18 cellular contexts compared by ENCODE assay signal in the genomic region with DNA sequence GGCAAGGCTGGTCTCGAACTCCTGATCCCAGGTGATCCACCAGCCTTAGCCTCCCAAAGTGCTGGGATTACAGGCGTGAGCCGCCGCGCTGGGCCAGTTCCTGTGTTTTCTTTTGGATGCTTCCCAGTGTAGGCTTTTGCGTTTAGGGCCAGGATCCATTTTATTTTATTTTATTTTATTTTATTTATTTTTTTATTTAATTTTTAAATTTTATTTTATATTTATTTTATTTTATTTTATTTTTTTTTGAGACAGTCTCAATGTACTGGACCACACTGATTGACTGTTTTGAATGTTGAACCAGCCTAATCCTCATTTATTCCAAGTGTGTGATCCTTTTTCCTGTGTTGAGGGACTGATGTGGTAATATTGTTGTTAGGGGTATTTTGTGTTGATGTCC. TPM values are rescaled to one million over a fixed set of nuclear protein-coding genes. Genes with fewer than 3 reads are reported as not detected.
DNase-seq lines count a peak whose midpoint lies in the region; ATAC-seq, FAIRE-seq and TF ChIP-seq lines count a peak whose summit lies in the region.
"Had no signal": no experiment of that assay in that cellular context is flagged by ENCODE, and none has a peak within 500 bp of the region (broad histone marks: within the 10 kb centered on the region; RNA-seq: fewer than 3 reads in every experiment).

No MANE protein-coding gene starts in this region.

- H3K27ac ChIP-seq in neural progenitor cell (no peak overlapping the region), adrenal gland (no peak overlapping the region)
- H3K27ac ChIP-seq: GM23248 had no signal

- CTCF ChIA-PET in Caco-2 (lab: Charles Lee): no interaction called here

- H3K4me3 ChIP-seq in Caco-2 (ENCODE audit: low read depth, low read length) (no peak overlapping the region), neural progenitor cell (no peak overlapping the region), adrenal gland (no peak overlapping the region)
- H3K4me3 ChIP-seq: GM12878, GM23248 had no signal

- intact Hi-C loops in Caco-2 (cut with micrococcal nuclease; ENCODE audit: unreplicated experiment) (no loop called here), adrenal gland (cut with DNase I) (no loop called here)

- no peak for DNase-seq in Caco-2
- no peak for DNase-seq in neural progenitor cell (ENCODE audit: low spot score)
- no peak for DNase-seq in activated naive CD8-positive, alpha-beta T cell treated with anti-CD3 and anti-CD28 coated beads for 36 hours
- no peak for DNase-seq in adrenal gland
- DNase-seq in stimulated activated effector memory CD8-positive, alpha-beta T cell treated with anti-CD3 and anti-CD28 coated beads, Interleukin-12 subunit alpha, Interleukin-12 subunit beta, amount 100 ng/mL, for 72 hours (ENCODE audit: low spot score in 2 of 2): no peak
- DNase-seq: C1 segment of cervical spinal cord; CD4-positive, alpha-beta memory T cell; COR-L47; DMS153; DND-41; GDM1; GM23248; H7; HCEC 1CT had no signal

- H2AFZ ChIP-seq in neural progenitor cell (replicated peaks): no peak overlapping the region
- H2AFZ ChIP-seq: GM23248 had no signal

- no peaks in the 10 kb centered on the region for H3K79me2 ChIP-seq in neural progenitor cell (ENCODE audit: low read depth)

- POLR2A ChIA-PET in Caco-2 (lab: Charles Lee): no interaction called here

- H3K36me3 Mint-ChIP-seq in Caco-2 (ENCODE audit: insufficient read depth, unreplicated experiment) (peaks cover 79% of the 10 kb centered on the region), neural progenitor cell (no peaks in the 10 kb centered on the region)
- no peaks in the 10 kb centered on the region for H3K36me3 Mint-ChIP-seq in activated naive CD8-positive, alpha-beta T cell treated with anti-CD3 and anti-CD28 coated beads for 36 hours
- no peaks in the 10 kb centered on the region for H3K36me3 Mint-ChIP-seq in stimulated activated effector memory CD8-positive, alpha-beta T cell treated with anti-CD3 and anti-CD28 coated beads, Interleukin-12 subunit alpha, Interleukin-12 subunit beta, amount 100 ng/mL, for 72 hours
- H3K36me3 Mint-ChIP-seq: CD4-positive, alpha-beta memory T cell had no signal

- H3K4me1 ChIP-seq in Caco-2 (peaks cover 44% of the 10 kb centered on the region), neural progenitor cell (no peaks in the 10 kb centered on the region), adrenal gland (replicated peaks in 1 of 2) (no peaks in the 10 kb centered on the region)

- no peak overlapping the region for H3K4me2 ChIP-seq in neural progenitor cell

- no peaks in the 10 kb centered on the region for H4K20me1 ChIP-seq in neural progenitor cell (ENCODE audit: low read depth)

- TF ChIP-seq CTCF in Caco-2 (IDR thresholded peaks at IDR 0.05; ENCODE audit: insufficient read depth in 1 of 2, low read depth in 1 of 2, low read length in 1 of 2, severe bottlenecking in 1 of 2, unreplicated experiment in 1 of 2) (no peak), neural progenitor cell (IDR thresholded peaks at IDR 0.05) (no peak), adrenal gland (IDR thresholded peaks at IDR 0.05) (no peak)

- no TSS peak for BruUV-seq in Caco-2 (replicated peaks; lab: Mats Ljungman, UMichigan)

- 90 to 98% (median 96%) methylated on average over 6 of the region's 6 CpGs for WGBS in adrenal gland, 4 donors

- H3K27me3 Mint-ChIP-seq in Caco-2 (ENCODE audit: insufficient read depth, unreplicated experiment): no peaks in the 10 kb centered on the region
- H3K27me3 Mint-ChIP-seq in neural progenitor cell (ENCODE audit: insufficient read depth, low read depth): peaks cover 9% of the 10 kb centered on the region
- peaks cover 29% of the 10 kb centered on the region for H3K27me3 Mint-ChIP-seq in activated naive CD8-positive, alpha-beta T cell treated with anti-CD3 and anti-CD28 coated beads for 36 hours

- peak; percentile 33 for FAIRE-seq in G401.6 (lab: Jason Lieb, UNC)
- FAIRE-seq: GM12878, GM19239, H1 had no signal

- H3K27ac Mint-ChIP-seq in Caco-2 (ENCODE audit: unreplicated experiment) (peak overlapping the region; percentile 54), neural progenitor cell (peak overlapping the region; percentile 44)
- H3K27ac Mint-ChIP-seq in activated naive CD8-positive, alpha-beta T cell treated with anti-CD3 and anti-CD28 coated beads for 36 hours: no peak overlapping the region
- H3K27ac Mint-ChIP-seq in stimulated activated effector memory CD8-positive, alpha-beta T cell treated with anti-CD3 and anti-CD28 coated beads, Interleukin-12 subunit alpha, Interleukin-12 subunit beta, amount 100 ng/mL, for 72 hours: no peak overlapping the region
- H3K27ac Mint-ChIP-seq: CD4-positive, alpha-beta memory T cell had no signal

- TF ChIP-seq POLR2A in adrenal gland (IDR thresholded peaks at IDR 0.05): no peak

- H3K4me1 Mint-ChIP-seq in Caco-2 (ENCODE audit: low read depth, unreplicated experiment): peaks cover 26% of the 10 kb centered on the region
- peaks cover 11% of the 10 kb centered on the region for H3K4me1 Mint-ChIP-seq in neural progenitor cell
- H3K4me1 Mint-ChIP-seq in activated naive CD8-positive, alpha-beta T cell treated with anti-CD3 and anti-CD28 coated beads for 36 hours: peaks cover 4% of the 10 kb centered on the region
- peaks cover 14% of the 10 kb centered on the region for H3K4me1 Mint-ChIP-seq in stimulated activated effector memory CD8-positive, alpha-beta T cell treated with anti-CD3 and anti-CD28 coated beads, Interleukin-12 subunit alpha, Interleukin-12 subunit beta, amount 100 ng/mL, for 72 hours

- H3K27me3 ChIP-seq in Caco-2 (replicated peaks; ENCODE audit: control insufficient read depth, insufficient read depth, low read length): no peaks in the 10 kb centered on the region
- H3K27me3 ChIP-seq in neural progenitor cell: peaks cover 4% of the 10 kb centered on the region
- H3K27me3 ChIP-seq in adrenal gland: no peaks in the 10 kb centered on the region

- H3K9me3 Mint-ChIP-seq in Caco-2 (ENCODE audit: unreplicated experiment) (no peaks in the 10 kb centered on the region), neural progenitor cell (peaks cover 8% of the 10 kb centered on the region)
- H3K9me3 Mint-ChIP-seq in activated naive CD8-positive, alpha-beta T cell treated with anti-CD3 and anti-CD28 coated beads for 36 hours: peaks cover 1% of the 10 kb centered on the region
- no peaks in the 10 kb centered on the region for H3K9me3 Mint-ChIP-seq in stimulated activated effector memory CD8-positive, alpha-beta T cell treated with anti-CD3 and anti-CD28 coated beads, Interleukin-12 subunit alpha, Interleukin-12 subunit beta, amount 100 ng/mL, for 72 hours

- ATAC-seq in stimulated activated effector memory CD8-positive, alpha-beta T cell treated with anti-CD3 and anti-CD28 coated beads, Interleukin-12 subunit alpha, Interleukin-12 subunit beta, amount 100 ng/mL, for 72 hours: no peak
- ATAC-seq: GM12878 had no signal

- H3K4me3 Mint-ChIP-seq in Caco-2 (ENCODE audit: unreplicated experiment) (no peak overlapping the region), neural progenitor cell (no peak overlapping the region)
- no peak overlapping the region for H3K4me3 Mint-ChIP-seq in activated naive CD8-positive, alpha-beta T cell treated with anti-CD3 and anti-CD28 coated beads for 36 hours
- H3K4me3 Mint-ChIP-seq in stimulated activated effector memory CD8-positive, alpha-beta T cell treated with anti-CD3 and anti-CD28 coated beads, Interleukin-12 subunit alpha, Interleukin-12 subunit beta, amount 100 ng/mL, for 72 hours: no peak overlapping the region
- H3K4me3 Mint-ChIP-seq: CD4-positive, alpha-beta memory T cell had no signal

- no peak overlapping the region for H3K9ac ChIP-seq in neural progenitor cell
- H3K9ac ChIP-seq: GM23248 had no signal

- H3K36me3 ChIP-seq in Caco-2 (ENCODE audit: control insufficient read depth, insufficient read depth, low read length) (no peaks in the 10 kb centered on the region; the same call in none of the 2 replicates), neural progenitor cell (no peaks in the 10 kb centered on the region), adrenal gland (replicated peaks in 1 of 2) (no peaks in the 10 kb centered on the region)

- H3F3A ChIP-seq in neural progenitor cell (ENCODE audit: low read depth): no peaks in the 10 kb centered on the region

- no peaks in the 10 kb centered on the region for H3K9me3 ChIP-seq in Caco-2
- no peaks in the 10 kb centered on the region for H3K9me3 ChIP-seq in neural progenitor cell (ENCODE audit: low read depth)
- no peaks in the 10 kb centered on the region for H3K9me3 ChIP-seq in adrenal gland (replicated peaks in 1 of 3)

RNA-seq across cellular contexts. Expression of a gene that starts 8.4 kb away (rescaled TPM):
- total RNA-seq in Caco-2 (2022) (203 and 224 TPM in 2 replicates), neural progenitor cell (ENCODE audit: low replicate concordance) (3.3 and 11.0 TPM in 2 replicates), adrenal gland (10 to 100 TPM; 13.8 to 57.7 (median 36.0) TPM)
- total RNA-seq in activated naive CD8-positive, alpha-beta T cell treated with anti-CD3 and anti-CD28 coated beads for 36 hours: 10 to 100 TPM; 13.3 to 15.9 TPM
- 10 to 100 TPM in 2 of 3 donors, 1 to 10 TPM in 1; 9.7 to 51.9 (median 25.6) TPM for polyA plus RNA-seq in adrenal gland

RNA-seq across cellular contexts. Expression of a gene that starts 18.8 kb away (rescaled TPM):
- total RNA-seq in Caco-2 (2022): 70.3 and 74.7 TPM in 2 replicates
- total RNA-seq in neural progenitor cell (ENCODE audit: low replicate concordance): 38.7 and 42.7 TPM in 2 replicates
- 1 to 10 TPM; 7.6 to 9.2 TPM for total RNA-seq in activated naive CD8-positive, alpha-beta T cell treated with anti-CD3 and anti-CD28 coated beads for 36 hours
- 10 to 100 TPM; 11.1 to 85.3 (median 34.7) TPM for total RNA-seq in adrenal gland
- polyA plus RNA-seq in adrenal gland: 10 to 100 TPM; 14.8 to 33.8 (median 26.0) TPM

RNA-seq across cellular contexts. Expression of a gene that starts 19.4 kb away (rescaled TPM):
- 50.6 and 56.6 TPM in 2 replicates for total RNA-seq in Caco-2 (2022)
- total RNA-seq in neural progenitor cell (ENCODE audit: low replicate concordance): 38.4 and 66.4 TPM in 2 replicates
- total RNA-seq in activated naive CD8-positive, alpha-beta T cell treated with anti-CD3 and anti-CD28 coated beads for 36 hours: 10 to 100 TPM; 46.1 to 49.7 TPM
- 10 to 100 TPM; 32.8 to 57.3 (median 53.7) TPM for total RNA-seq in adrenal gland
- 100 to 1,000 TPM in 1 of 3 donors, 10 to 100 TPM in 2; 20.6 to 131 (median 67.0) TPM for polyA plus RNA-seq in adrenal gland

RNA-seq across cellular contexts. Expression of a gene that starts 32.8 kb away (rescaled TPM):
- 293 and 300 TPM in 2 replicates for total RNA-seq in Caco-2 (2022)
- total RNA-seq in neural progenitor cell (ENCODE audit: low replicate concordance): 101 and 114 TPM in 2 replicates
- total RNA-seq in activated naive CD8-positive, alpha-beta T cell treated with anti-CD3 and anti-CD28 coated beads for 36 hours: 100 to 1,000 TPM; 231 to 243 TPM
- 100 to 1,000 TPM; 133 to 167 (median 153) TPM for total RNA-seq in adrenal gland
- polyA plus RNA-seq in adrenal gland: 100 to 1,000 TPM in 2 of 3 donors, 10 to 100 TPM in 1; 64.3 to 117 (median 100) TPM

Comparison
In these comparisons a context has a peak if more than half of its experiments do, and no peak if none do; other contexts are left out.
1. H3K27ac Mint-ChIP-seq: peak in Caco-2 (single experiment) and neural progenitor cell (single experiment); none in activated naive CD8-positive, alpha-beta T cell treated with anti-CD3 and anti-CD28 coated beads for 36 hours (single experiment) and stimulated activated effector memory CD8-positive, alpha-beta T cell treated with anti-CD3 and anti-CD28 coated beads, Interleukin-12 subunit alpha, Interleukin-12 subunit beta, amount 100 ng/mL, for 72 hours (single experiment).